ENCODE assay signal across 29 cellular contexts in genomic region chr1:42557230-42557851, GRCh38.
"Had no signal": no experiment of that assay in that cellular context is flagged by ENCODE, and none has a peak within 500 bp of the region (broad histone marks: within the 10 kb centered on the region; RNA-seq: fewer than 3 reads in every experiment).

No MANE protein-coding gene starts in this region.

- ATAC-seq: activated CD8-positive, alpha-beta T cell treated with anti-CD3 and anti-CD28 coated beads, Interleukin-2, amount 10 ng/mL, durations not matched to agents 7 days and 5 days; activated naive CD4-positive, alpha-beta T cell treated with anti-CD3 and anti-CD28 coated beads, Interleukin-2, amount 50 U/mL, for 72 hours; activated naive CD8-positive, alpha-beta T cell treated with anti-CD3 and anti-CD28 coated beads, Interleukin-2, amount 50 U/mL, for 24 hours; Panc1 had no signal

- H3K27me3 Mint-ChIP-seq: activated naive CD8-positive, alpha-beta T cell treated with anti-CD3 and anti-CD28 coated beads, Interleukin-2, amount 50 U/mL, for 24 hours had no signal

- H3K4me3 ChIP-seq: ascending aorta, cardiac muscle cell, SJCRH30 had no signal

- H3K9ac ChIP-seq: SK-N-SH had no signal

- H3K27ac ChIP-seq: ascending aorta, brain microvascular endothelial cell, cardiac muscle cell, RWPE1, SJCRH30 had no signal

- DNase-seq: activated CD4-positive, alpha-beta T cell treated with anti-CD3 and anti-CD28 coated beads for 48 hours; activated CD4-positive, alpha-beta T cell treated with anti-CD3 and anti-CD28 coated beads, Interleukin-2, amount 50 U/mL, for 4 hours; activated CD4-positive, CD25-positive, alpha-beta regulatory T cell treated with anti-CD3 and anti-CD28 coated beads, Interleukin-2, amount 50 U/mL, for 72 hours; activated CD8-positive, alpha-beta memory T cell treated with anti-CD3 and anti-CD28 coated beads, Interleukin-2, amount 50 U/mL, for 48 hours; activated CD8-positive, alpha-beta T cell treated with anti-CD3 and anti-CD28 coated beads, Interleukin-2, amount 10 ng/mL, durations not matched to agents 7 days and 5 days; activated effector memory CD4-positive, alpha-beta T cell treated with anti-CD3 and anti-CD28 coated beads, Interleukin-2, amount 50 U/mL, for 16 hours; activated naive CD4-positive, alpha-beta T cell treated with Interleukin-2 at 50 U/mL for 16 hours; activated naive CD8-positive, alpha-beta T cell treated with anti-CD3 and anti-CD28 coated beads, Interleukin-2, amount 50 U/mL, for 24 hours; activated T-cell treated with anti-CD3 and anti-CD28 coated beads, Interleukin-2, amount 50 U/mL, for 1 hour; amniotic stem cell; brain microvascular endothelial cell; Kasumi-1; KBM-7; NCI-H146; NCI-H1930; NCI-H2171; NCI-H226; NCI-H69; NK-92 treated with Interleukin-12 subunit alpha and Interleukin-12 subunit beta, amount 100 ng/mL, for 24 hours; OCI-M1; Right ventricle myocardium superior; SJCRH30; SK-N-SH; T-helper 1 cell had no signal

- H3K4me3 Mint-ChIP-seq: activated CD8-positive, alpha-beta T cell treated with anti-CD3 and anti-CD28 coated beads, Interleukin-2, amount 10 ng/mL, durations not matched to agents 7 days and 5 days; activated naive CD8-positive, alpha-beta T cell treated with anti-CD3 and anti-CD28 coated beads, Interleukin-2, amount 50 U/mL, for 24 hours had no signal

- H3K36me3 ChIP-seq: ascending aorta, brain microvascular endothelial cell, cardiac muscle cell, SJCRH30 had no signal

- H3K4me1 Mint-ChIP-seq: activated naive CD8-positive, alpha-beta T cell treated with anti-CD3 and anti-CD28 coated beads, Interleukin-2, amount 50 U/mL, for 24 hours had no signal

- H3K27me3 ChIP-seq: ascending aorta, brain microvascular endothelial cell, cardiac muscle cell, SJCRH30 had no signal

- H3K27ac Mint-ChIP-seq: activated CD8-positive, alpha-beta T cell treated with anti-CD3 and anti-CD28 coated beads, Interleukin-2, amount 10 ng/mL, durations not matched to agents 7 days and 5 days; activated naive CD4-positive, alpha-beta T cell treated with anti-CD3 and anti-CD28 coated beads, Interleukin-2, amount 50 U/mL, for 72 hours; activated naive CD8-positive, alpha-beta T cell treated with anti-CD3 and anti-CD28 coated beads, Interleukin-2, amount 50 U/mL, for 24 hours had no signal

- H3K4me1 ChIP-seq: ascending aorta, SJCRH30 had no signal

- H3K9me3 ChIP-seq: SJCRH30, SK-N-SH had no signal

- H3K4me2 ChIP-seq: SK-N-SH had no signal
